In the genomic region with DNA sequence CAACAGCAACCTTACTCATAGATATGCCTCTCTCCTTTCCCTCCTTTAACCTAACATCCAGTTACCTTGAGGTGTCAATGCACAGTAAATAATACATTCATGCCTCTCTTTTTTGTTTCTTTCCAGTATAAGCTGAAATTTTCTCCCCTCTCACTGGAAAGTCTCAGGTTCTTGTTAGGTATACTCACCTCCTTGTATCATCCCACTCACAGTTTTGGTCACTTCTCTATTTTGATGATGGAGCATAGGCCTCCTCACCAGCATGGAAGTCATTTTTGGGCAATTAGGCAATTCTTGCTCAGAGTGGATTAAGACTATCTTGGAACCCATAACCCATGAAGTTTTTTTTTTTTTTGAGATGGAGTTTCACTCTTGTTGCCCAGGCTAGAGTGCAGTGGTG, we compare ENCODE assay signal across 12 cellular contexts. TPM values are rescaled to one million over a fixed set of nuclear protein-coding genes. Genes with fewer than 3 reads are reported as not detected.
"Had no signal": no experiment of that assay in that cellular context is flagged by ENCODE, and none has a peak within 500 bp of the region (broad histone marks: within the 10 kb centered on the region; RNA-seq: fewer than 3 reads in every experiment).

No MANE protein-coding gene starts in this region.

- H3K4me1 ChIP-seq: HAP-1 had no signal

- H3K9ac ChIP-seq: GM23248 had no signal

- FAIRE-seq: H1, H54 had no signal

- H3K9me3 ChIP-seq: HAP-1 had no signal

- H3K27ac ChIP-seq: GM23248 had no signal

- H3K4me2 ChIP-seq: GM23338 had no signal

- H3K4me3 ChIP-seq: GM23248, GM23338, HAP-1 had no signal

- DNase-seq: GM23248, GOT3, H7, H9, HCEC 1CT, HFFc6 had no signal

- H3K36me3 ChIP-seq: HAP-1 had no signal

- ATAC-seq: GM23338, HCT116 had no signal

- H2AFZ ChIP-seq: GM23248, GM23338 had no signal

RNA-seq across cellular contexts. Expression of a gene that starts 5.7 kb away (rescaled TPM):
- total RNA-seq: GM23248, GM23338, H4, H7, H9, HFFc6 had no signal
- polyA plus RNA-seq: GM23248, GM23338 had no signal

RNA-seq across cellular contexts. Expression of a gene that starts 39.3 kb away (rescaled TPM):
- total RNA-seq: GM23248, GM23338, H7, HFFc6 had no signal
- polyA plus RNA-seq: GM23248, GM23338 had no signal

RNA-seq across cellular contexts. Expression of a gene that starts 42.8 kb away (rescaled TPM):
- total RNA-seq: GM23248, GM23338, H1, H4, H7, H9, HFFc6 had no signal
- polyA plus RNA-seq: GM23248, GM23338, H1 had no signal
